ENCODE assay signal across 1 cellular context in the genomic region with DNA sequence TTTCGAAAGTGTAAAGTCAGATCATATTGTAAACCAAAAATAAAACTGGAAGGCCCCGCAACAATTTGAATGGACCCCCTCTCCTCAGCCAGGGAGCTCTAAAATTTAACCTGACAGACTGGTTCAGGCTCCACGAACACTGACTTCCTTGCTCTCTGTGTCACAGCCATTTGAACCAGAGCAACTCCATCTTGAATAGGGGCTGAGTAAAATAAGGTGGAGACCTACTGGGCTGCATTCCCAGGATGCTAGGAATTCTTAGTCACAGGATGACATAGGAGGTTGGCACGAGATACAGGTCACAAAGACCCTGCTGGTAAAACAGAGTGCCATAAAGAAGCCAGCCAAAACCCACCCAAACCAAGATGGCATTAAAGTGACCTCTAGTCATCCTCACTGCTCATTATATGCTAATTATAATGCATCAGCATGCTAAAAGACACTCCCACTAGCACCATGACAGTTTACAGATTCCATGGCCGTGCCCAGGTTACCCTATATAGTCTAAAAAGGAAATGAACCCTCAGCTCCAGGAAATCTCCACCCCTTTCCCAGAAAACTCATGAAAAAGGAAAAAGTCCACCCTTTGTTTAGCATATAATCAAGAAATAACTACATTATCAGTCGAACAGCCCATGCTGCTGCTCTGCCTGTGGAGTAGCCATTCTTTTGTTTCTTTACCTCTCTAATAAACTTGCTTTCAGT.
A peak's percentile ranks its signal among the peaks of the same experiment; 100 is the strongest.
TF ChIP-seq lines count a peak whose summit lies in the region.

No MANE protein-coding gene starts in this region.

TF ChIP-seq in K562, 482 proteins besides CTCF, POLR2A, EP300 and RAD21 (continued from another document and continues in another):
- TF ChIP-seq, protein P1, sequence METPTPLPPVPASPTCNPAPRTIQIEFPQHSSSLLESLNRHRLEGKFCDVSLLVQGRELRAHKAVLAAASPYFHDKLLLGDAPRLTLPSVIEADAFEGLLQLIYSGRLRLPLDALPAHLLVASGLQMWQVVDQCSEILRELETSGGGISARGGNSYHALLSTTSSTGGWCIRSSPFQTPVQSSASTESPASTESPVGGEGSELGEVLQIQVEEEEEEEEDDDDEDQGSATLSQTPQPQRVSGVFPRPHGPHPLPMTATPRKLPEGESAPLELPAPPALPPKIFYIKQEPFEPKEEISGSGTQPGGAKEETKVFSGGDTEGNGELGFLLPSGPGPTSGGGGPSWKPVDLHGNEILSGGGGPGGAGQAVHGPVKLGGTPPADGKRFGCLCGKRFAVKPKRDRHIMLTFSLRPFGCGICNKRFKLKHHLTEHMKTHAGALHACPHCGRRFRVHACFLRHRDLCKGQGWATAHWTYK (CRISPR knock-in tag; IDR thresholded peaks at IDR 0.05): peak; percentile 76
- TF ChIP-seq COPS2 (conservative IDR thresholded peaks at IDR 0.05) (no peak), ZNF584 (CRISPR knock-in tag; IDR thresholded peaks at IDR 0.05; ENCODE audit: low read depth) (peak; percentile 40; the same call in 1 of the 2 replicates), FUS (optimal IDR thresholded peaks at IDR 0.05; ENCODE audit: low read depth, low read length) (no peak), MAFG (tag; conservative IDR thresholded peaks at IDR 0.05) (no peak), GTF2A2 (tag; IDR thresholded peaks at IDR 0.05) (0 out of 2 replicates have a peak, but pooled peaks have one; percentile 53), ZNF175 (CRISPR knock-in tag; IDR thresholded peaks at IDR 0.05; ENCODE audit: low read depth) (peak; percentile 79; the same call in 1 of the 2 replicates), ZNF165 (CRISPR knock-in tag; IDR thresholded peaks at IDR 0.05; ENCODE audit: borderline replicate concordance) (no peak), SOX6 (IDR thresholded peaks at IDR 0.05) (peak; percentile 28; the same call in 1 of the 2 replicates), HSF4 (CRISPR knock-in tag; IDR thresholded peaks at IDR 0.05; ENCODE audit: borderline replicate concordance) (no peak), ZC3H11A (IDR thresholded peaks at IDR 0.05; ENCODE audit: low read depth, low read length) (no peak), CC2D1A (IDR thresholded peaks at IDR 0.05) (no peak), ZNF695 (CRISPR knock-in tag; IDR thresholded peaks at IDR 0.05) (no peak), ZNF586 (CRISPR knock-in tag; conservative IDR thresholded peaks at IDR 0.05) (no peak), SAFB2 (IDR thresholded peaks at IDR 0.05; ENCODE audit: borderline replicate concordance, low read depth, low read length, severe bottlenecking) (no peak), NR4A1 (CRISPR knock-in tag; IDR thresholded peaks at IDR 0.05) (no peak), NR4A1 (tag; IDR thresholded peaks at IDR 0.05) (peak; percentile 73), MECOM (CRISPR knock-in tag; IDR thresholded peaks at IDR 0.05) (no peak; the same call in 1 of the 2 replicates), ZNF764 (CRISPR knock-in tag; IDR thresholded peaks at IDR 0.05; ENCODE audit: low read depth) (no peak), PTRF (tag; IDR thresholded peaks at IDR 0.05) (peak; percentile 63), XRCC3 (IDR thresholded peaks at IDR 0.05) (no peak), POLR2H (tag; IDR thresholded peaks at IDR 0.05; ENCODE audit: low read depth) (no peak), MAFF (IDR thresholded peaks at IDR 0.05; ENCODE audit: low read length) (no peak), WHSC1 (IDR thresholded peaks at IDR 0.05; ENCODE audit: low read length) (no peak), NR2C2 (CRISPR knock-in tag; IDR thresholded peaks at IDR 0.05) (no peak), NR2C2 (tag; IDR thresholded peaks at IDR 0.05) (peak; percentile 26; the same call in 1 of the 2 replicates), KLF1 (tag; IDR thresholded peaks at IDR 0.05) (no peak), ZNF589 (CRISPR knock-in tag; IDR thresholded peaks at IDR 0.05; ENCODE audit: low read depth) (0 out of 2 replicates have a peak, but pooled peaks have one; percentile 43), ZNF561 (CRISPR knock-in tag; conservative IDR thresholded peaks at IDR 0.05) (no peak), SRF (CRISPR knock-in tag; IDR thresholded peaks at IDR 0.05) (peak in 1 of 2 experiments; percentile 56; a peak in 1 of 4 replicates), BRF1 (IDR thresholded peaks at IDR 0.05; ENCODE audit: borderline replicate concordance, extremely low read depth, insufficient read length) (no peak), ZNF780A (CRISPR knock-in tag; IDR thresholded peaks at IDR 0.05) (no peak), SMAD2 (IDR thresholded peaks at IDR 0.05; ENCODE audit: low read depth, low read length) (no peak), XRCC5 (IDR thresholded peaks at IDR 0.05; ENCODE audit: low read depth, low read length) (no peak), FOXK1 (CRISPR knock-in tag; IDR thresholded peaks at IDR 0.05; ENCODE audit: borderline replicate concordance) (no peak), ESRRA (IDR thresholded peaks at IDR 0.05; ENCODE audit: borderline replicate concordance, low read depth) (no peak), ZBTB17 (CRISPR knock-in tag; IDR thresholded peaks at IDR 0.05) (0 out of 2 replicates have a peak, but pooled peaks have one; percentile 31), DPF2 (IDR thresholded peaks at IDR 0.05) (no peak), NELFE (IDR thresholded peaks at IDR 0.05; ENCODE audit: insufficient read depth, insufficient read length) (no peak), HDAC8 (tag; IDR thresholded peaks at IDR 0.05) (peak; percentile 87; the same call in 1 of the 2 replicates), HOXB6 (CRISPR knock-in tag; IDR thresholded peaks at IDR 0.05; ENCODE audit: borderline replicate concordance) (no peak)
- TF ChIP-seq, protein P2, sequence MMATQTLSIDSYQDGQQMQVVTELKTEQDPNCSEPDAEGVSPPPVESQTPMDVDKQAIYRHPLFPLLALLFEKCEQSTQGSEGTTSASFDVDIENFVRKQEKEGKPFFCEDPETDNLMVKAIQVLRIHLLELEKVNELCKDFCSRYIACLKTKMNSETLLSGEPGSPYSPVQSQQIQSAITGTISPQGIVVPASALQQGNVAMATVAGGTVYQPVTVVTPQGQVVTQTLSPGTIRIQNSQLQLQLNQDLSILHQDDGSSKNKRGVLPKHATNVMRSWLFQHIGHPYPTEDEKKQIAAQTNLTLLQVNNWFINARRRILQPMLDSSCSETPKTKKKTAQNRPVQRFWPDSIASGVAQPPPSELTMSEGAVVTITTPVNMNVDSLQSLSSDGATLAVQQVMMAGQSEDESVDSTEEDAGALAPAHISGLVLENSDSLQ (IDR thresholded peaks at IDR 0.05): no peak
- TF ChIP-seq, protein P3, sequence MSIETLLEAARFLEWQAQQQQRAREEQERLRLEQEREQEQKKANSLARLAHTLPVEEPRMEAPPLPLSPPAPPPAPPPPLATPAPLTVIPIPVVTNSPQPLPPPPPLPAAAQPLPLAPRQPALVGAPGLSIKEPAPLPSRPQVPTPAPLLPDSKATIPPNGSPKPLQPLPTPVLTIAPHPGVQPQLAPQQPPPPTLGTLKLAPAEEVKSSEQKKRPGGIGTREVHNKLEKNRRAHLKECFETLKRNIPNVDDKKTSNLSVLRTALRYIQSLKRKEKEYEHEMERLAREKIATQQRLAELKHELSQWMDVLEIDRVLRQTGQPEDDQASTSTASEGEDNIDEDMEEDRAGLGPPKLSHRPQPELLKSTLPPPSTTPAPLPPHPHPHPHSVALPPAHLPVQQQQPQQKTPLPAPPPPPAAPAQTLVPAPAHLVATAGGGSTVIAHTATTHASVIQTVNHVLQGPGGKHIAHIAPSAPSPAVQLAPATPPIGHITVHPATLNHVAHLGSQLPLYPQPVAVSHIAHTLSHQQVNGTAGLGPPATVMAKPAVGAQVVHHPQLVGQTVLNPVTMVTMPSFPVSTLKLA (conservative IDR thresholded peaks at IDR 0.05): no peak
- TF ChIP-seq, protein P4, sequence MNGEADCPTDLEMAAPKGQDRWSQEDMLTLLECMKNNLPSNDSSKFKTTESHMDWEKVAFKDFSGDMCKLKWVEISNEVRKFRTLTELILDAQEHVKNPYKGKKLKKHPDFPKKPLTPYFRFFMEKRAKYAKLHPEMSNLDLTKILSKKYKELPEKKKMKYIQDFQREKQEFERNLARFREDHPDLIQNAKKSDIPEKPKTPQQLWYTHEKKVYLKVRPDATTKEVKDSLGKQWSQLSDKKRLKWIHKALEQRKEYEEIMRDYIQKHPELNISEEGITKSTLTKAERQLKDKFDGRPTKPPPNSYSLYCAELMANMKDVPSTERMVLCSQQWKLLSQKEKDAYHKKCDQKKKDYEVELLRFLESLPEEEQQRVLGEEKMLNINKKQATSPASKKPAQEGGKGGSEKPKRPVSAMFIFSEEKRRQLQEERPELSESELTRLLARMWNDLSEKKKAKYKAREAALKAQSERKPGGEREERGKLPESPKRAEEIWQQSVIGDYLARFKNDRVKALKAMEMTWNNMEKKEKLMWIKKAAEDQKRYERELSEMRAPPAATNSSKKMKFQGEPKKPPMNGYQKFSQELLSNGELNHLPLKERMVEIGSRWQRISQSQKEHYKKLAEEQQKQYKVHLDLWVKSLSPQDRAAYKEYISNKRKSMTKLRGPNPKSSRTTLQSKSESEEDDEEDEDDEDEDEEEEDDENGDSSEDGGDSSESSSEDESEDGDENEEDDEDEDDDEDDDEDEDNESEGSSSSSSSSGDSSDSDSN (IDR thresholded peaks at IDR 0.05; ENCODE audit: borderline replicate concordance in 1 of 2, low read depth in 2 of 2, low read length in 2 of 2): no peak
- TF ChIP-seq, protein P5, sequence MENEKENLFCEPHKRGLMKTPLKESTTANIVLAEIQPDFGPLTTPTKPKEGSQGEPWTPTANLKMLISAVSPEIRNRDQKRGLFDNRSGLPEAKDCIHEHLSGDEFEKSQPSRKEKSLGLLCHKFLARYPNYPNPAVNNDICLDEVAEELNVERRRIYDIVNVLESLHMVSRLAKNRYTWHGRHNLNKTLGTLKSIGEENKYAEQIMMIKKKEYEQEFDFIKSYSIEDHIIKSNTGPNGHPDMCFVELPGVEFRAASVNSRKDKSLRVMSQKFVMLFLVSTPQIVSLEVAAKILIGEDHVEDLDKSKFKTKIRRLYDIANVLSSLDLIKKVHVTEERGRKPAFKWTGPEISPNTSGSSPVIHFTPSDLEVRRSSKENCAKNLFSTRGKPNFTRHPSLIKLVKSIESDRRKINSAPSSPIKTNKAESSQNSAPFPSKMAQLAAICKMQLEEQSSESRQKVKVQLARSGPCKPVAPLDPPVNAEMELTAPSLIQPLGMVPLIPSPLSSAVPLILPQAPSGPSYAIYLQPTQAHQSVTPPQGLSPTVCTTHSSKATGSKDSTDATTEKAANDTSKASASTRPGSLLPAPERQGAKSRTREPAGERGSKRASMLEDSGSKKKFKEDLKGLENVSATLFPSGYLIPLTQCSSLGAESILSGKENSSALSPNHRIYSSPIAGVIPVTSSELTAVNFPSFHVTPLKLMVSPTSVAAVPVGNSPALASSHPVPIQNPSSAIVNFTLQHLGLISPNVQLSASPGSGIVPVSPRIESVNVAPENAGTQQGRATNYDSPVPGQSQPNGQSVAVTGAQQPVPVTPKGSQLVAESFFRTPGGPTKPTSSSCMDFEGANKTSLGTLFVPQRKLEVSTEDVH (IDR thresholded peaks at IDR 0.05; ENCODE audit: low read depth, partially characterized antibody): no peak
- TF ChIP-seq, protein P6, sequence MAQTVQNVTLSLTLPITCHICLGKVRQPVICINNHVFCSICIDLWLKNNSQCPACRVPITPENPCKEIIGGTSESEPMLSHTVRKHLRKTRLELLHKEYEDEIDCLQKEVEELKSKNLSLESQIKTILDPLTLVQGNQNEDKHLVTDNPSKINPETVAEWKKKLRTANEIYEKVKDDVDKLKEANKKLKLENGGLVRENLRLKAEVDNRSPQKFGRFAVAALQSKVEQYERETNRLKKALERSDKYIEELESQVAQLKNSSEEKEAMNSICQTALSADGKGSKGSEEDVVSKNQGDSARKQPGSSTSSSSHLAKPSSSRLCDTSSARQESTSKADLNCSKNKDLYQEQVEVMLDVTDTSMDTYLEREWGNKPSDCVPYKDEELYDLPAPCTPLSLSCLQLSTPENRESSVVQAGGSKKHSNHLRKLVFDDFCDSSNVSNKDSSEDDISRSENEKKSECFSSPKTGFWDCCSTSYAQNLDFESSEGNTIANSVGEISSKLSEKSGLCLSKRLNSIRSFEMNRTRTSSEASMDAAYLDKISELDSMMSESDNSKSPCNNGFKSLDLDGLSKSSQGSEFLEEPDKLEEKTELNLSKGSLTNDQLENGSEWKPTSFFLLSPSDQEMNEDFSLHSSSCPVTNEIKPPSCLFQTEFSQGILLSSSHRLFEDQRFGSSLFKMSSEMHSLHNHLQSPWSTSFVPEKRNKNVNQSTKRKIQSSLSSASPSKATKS (CRISPR knock-in tag; IDR thresholded peaks at IDR 0.05): no peak
- TF ChIP-seq, protein P7, sequence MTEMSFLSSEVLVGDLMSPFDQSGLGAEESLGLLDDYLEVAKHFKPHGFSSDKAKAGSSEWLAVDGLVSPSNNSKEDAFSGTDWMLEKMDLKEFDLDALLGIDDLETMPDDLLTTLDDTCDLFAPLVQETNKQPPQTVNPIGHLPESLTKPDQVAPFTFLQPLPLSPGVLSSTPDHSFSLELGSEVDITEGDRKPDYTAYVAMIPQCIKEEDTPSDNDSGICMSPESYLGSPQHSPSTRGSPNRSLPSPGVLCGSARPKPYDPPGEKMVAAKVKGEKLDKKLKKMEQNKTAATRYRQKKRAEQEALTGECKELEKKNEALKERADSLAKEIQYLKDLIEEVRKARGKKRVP (CRISPR knock-in tag; IDR thresholded peaks at IDR 0.05): 0 out of 2 replicates have a peak, but pooled peaks have one; percentile 42
- TF ChIP-seq, protein P8, sequence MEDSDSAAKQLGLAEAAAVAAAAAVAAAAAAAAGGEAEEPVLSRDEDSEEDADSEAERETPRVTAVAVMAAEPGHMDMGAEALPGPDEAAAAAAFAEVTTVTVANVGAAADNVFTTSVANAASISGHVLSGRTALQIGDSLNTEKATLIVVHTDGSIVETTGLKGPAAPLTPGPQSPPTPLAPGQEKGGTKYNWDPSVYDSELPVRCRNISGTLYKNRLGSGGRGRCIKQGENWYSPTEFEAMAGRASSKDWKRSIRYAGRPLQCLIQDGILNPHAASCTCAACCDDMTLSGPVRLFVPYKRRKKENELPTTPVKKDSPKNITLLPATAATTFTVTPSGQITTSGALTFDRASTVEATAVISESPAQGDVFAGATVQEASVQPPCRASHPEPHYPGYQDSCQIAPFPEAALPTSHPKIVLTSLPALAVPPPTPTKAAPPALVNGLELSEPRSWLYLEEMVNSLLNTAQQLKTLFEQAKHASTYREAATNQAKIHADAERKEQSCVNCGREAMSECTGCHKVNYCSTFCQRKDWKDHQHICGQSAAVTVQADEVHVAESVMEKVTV (CRISPR knock-in tag; IDR thresholded peaks at IDR 0.05): no peak
- TF ChIP-seq, protein P9, sequence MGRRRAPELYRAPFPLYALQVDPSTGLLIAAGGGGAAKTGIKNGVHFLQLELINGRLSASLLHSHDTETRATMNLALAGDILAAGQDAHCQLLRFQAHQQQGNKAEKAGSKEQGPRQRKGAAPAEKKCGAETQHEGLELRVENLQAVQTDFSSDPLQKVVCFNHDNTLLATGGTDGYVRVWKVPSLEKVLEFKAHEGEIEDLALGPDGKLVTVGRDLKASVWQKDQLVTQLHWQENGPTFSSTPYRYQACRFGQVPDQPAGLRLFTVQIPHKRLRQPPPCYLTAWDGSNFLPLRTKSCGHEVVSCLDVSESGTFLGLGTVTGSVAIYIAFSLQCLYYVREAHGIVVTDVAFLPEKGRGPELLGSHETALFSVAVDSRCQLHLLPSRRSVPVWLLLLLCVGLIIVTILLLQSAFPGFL (CRISPR knock-in tag; IDR thresholded peaks at IDR 0.05): no peak
- TF ChIP-seq, protein P10, sequence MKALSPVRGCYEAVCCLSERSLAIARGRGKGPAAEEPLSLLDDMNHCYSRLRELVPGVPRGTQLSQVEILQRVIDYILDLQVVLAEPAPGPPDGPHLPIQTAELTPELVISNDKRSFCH (CRISPR knock-in tag; IDR thresholded peaks at IDR 0.05): peak; percentile 44; the same call in 1 of the 2 replicates
- TF ChIP-seq, protein P10 (tag; IDR thresholded peaks at IDR 0.05): no peak
